ENCODE assay signal across 26 cellular contexts in genomic region chr7:158468700-158469296, GRCh38.
"Had no signal": no experiment of that assay in that cellular context is flagged by ENCODE, and none has a peak within 500 bp of the region (broad histone marks: within the 10 kb centered on the region; RNA-seq: fewer than 3 reads in every experiment).

No MANE protein-coding gene starts in this region.

- H3K4me1 ChIP-seq: breast epithelium, esophagus squamous epithelium, right atrium auricular region, suprapubic skin had no signal

- DNase-seq: activated CD4-positive, alpha-beta memory T cell treated with anti-CD3 and anti-CD28 coated beads, Interleukin-2, amount 10 ng/mL, durations not matched to agents 7 days and 5 days; activated CD4-positive, alpha-beta T cell treated with anti-CD3 and anti-CD28 coated beads for 48 hours; activated CD4-positive, CD25-positive, alpha-beta regulatory T cell; activated naive CD4-positive, alpha-beta T cell treated with anti-CD3 and anti-CD28 coated beads, Interleukin-2, amount 50 U/mL, for 16 hours; activated T-cell treated with anti-CD3 and anti-CD28 coated beads, Interleukin-2, amount 50 U/mL, for 1 hour; cerebellar nuclear complex; effector memory CD4-positive, alpha-beta T cell; esophagus squamous epithelium; stimulated activated CD4-positive, alpha-beta T cell treated with anti-CD3 and anti-CD28 coated beads, Interleukin-15, amount 100 ng/mL, for 24 hours; stimulated activated CD4-positive, alpha-beta T cell treated with anti-CD3 and anti-CD28 coated beads, Interleukin-4, amount 100 ng/mL, for 1 hour; stimulated activated naive CD8-positive, alpha-beta T cell treated with anti-CD3 and anti-CD28 coated beads, Interleukin-15, amount 100 ng/mL, for 72 hours; T-helper 1 cell; T-helper 9 cell had no signal

- H3K36me3 Mint-ChIP-seq: mesothelial cell of epicardium, type B pancreatic cell had no signal

- H3K4me3 Mint-ChIP-seq: activated CD4-positive, alpha-beta memory T cell treated with anti-CD3 and anti-CD28 coated beads, Interleukin-2, amount 10 ng/mL, durations not matched to agents 7 days and 5 days; mesothelial cell of epicardium; stimulated activated naive CD8-positive, alpha-beta T cell treated with anti-CD3 and anti-CD28 coated beads, Interleukin-15, amount 100 ng/mL, for 72 hours; type B pancreatic cell had no signal

- H3K27ac Mint-ChIP-seq: activated CD4-positive, alpha-beta memory T cell treated with anti-CD3 and anti-CD28 coated beads, Interleukin-2, amount 10 ng/mL, durations not matched to agents 7 days and 5 days; activated T-helper 2 cell treated with anti-CD3 and anti-CD28 coated beads, Interferon-gamma antibody, Interleukin-2, Interleukin-4, amounts not matched to agents 10 μg/mL and 5 μg/mL and 100 μg/mL, durations not matched to agents 14 hours and 24 hours and 36 hours; mesothelial cell of epicardium; nephron; progenitor cell of endocrine pancreas; stimulated activated naive CD8-positive, alpha-beta T cell treated with anti-CD3 and anti-CD28 coated beads, Interleukin-15, amount 100 ng/mL, for 72 hours; type B pancreatic cell had no signal

- H3K27me3 Mint-ChIP-seq: activated CD4-positive, alpha-beta memory T cell treated with anti-CD3 and anti-CD28 coated beads, Interleukin-2, amount 10 ng/mL, durations not matched to agents 7 days and 5 days had no signal

- H3K27me3 ChIP-seq: right atrium auricular region had no signal

- H3K4me1 Mint-ChIP-seq: activated CD4-positive, alpha-beta memory T cell treated with anti-CD3 and anti-CD28 coated beads, Interleukin-2, amount 10 ng/mL, durations not matched to agents 7 days and 5 days had no signal

- H3K9me3 ChIP-seq: breast epithelium, esophagus squamous epithelium, right atrium auricular region, suprapubic skin had no signal

- H3K36me3 ChIP-seq: breast epithelium, esophagus squamous epithelium, right atrium auricular region, suprapubic skin had no signal

- H3K9me3 Mint-ChIP-seq: activated T-helper 2 cell treated with anti-CD3 and anti-CD28 coated beads, Interferon-gamma antibody, Interleukin-2, Interleukin-4, amounts not matched to agents 10 μg/mL and 5 μg/mL and 100 μg/mL, durations not matched to agents 14 hours and 24 hours and 36 hours had no signal

- ATAC-seq: left lobe of liver; stimulated activated naive CD8-positive, alpha-beta T cell treated with anti-CD3 and anti-CD28 coated beads, Interleukin-15, amount 100 ng/mL, for 72 hours had no signal

- FAIRE-seq: astrocyte, keratinocyte had no signal

- H3K27ac ChIP-seq: breast epithelium, esophagus squamous epithelium, right atrium auricular region, skin epidermis, suprapubic skin had no signal

- H3K4me3 ChIP-seq: breast epithelium, esophagus squamous epithelium, lung, right atrium auricular region, skin epidermis, suprapubic skin had no signal
